Comparison of ENCODE assay signal across 12 cellular contexts in genomic region chr18:37161491-37161890, GRCh38.
DNase-seq lines count a peak whose midpoint lies in the region.
"Had no signal": no experiment of that assay in that cellular context is flagged by ENCODE, and none has a peak within 500 bp of the region (broad histone marks: within the 10 kb centered on the region; RNA-seq: fewer than 3 reads in every experiment).

No MANE protein-coding gene starts in this region.

- no peaks in the 10 kb centered on the region for H3K36me3 ChIP-seq in iPS-20b (ENCODE audit: insufficient read depth, low read depth, low read length)
- H3K36me3 ChIP-seq: BLaER1 treated with 17β-estradiol and CSF1 and Interleukin-3, amounts not matched to agents 10 nM and 100 nM had no signal

- no peak for DNase-seq in activated T-cell treated with anti-CD3 and anti-CD28 coated beads, Interleukin-2, amount 50 U/mL, for 24 hours
- no peak for DNase-seq in activated T-cell treated with anti-CD3 and anti-CD28 coated beads, Interleukin-2, amount 50 U/mL, for 48 hours
- DNase-seq in OCI-M1 (lab: John Stamatoyannopoulos, UW) (peak; percentile 3), OCI-M2 (lab: John Stamatoyannopoulos, UW; ENCODE audit: unreplicated experiment) (no peak), cerebellar nuclear complex (lab: John Stamatoyannopoulos, UW) (no peak), anterior cingulate cortex (lab: John Stamatoyannopoulos, UW) (no peak)
- DNase-seq: ACHN; CD4-positive, CD25-positive, alpha-beta regulatory T cell; DMS53; GF-D8 had no signal

- H3K27me3 Mint-ChIP-seq in activated T-cell treated with anti-CD3 and anti-CD28 coated beads, Interleukin-2, amount 50 U/mL, for 24 hours = no peaks in the 10 kb centered on the region
- H3K27me3 Mint-ChIP-seq: CD4-positive, CD25-positive, alpha-beta regulatory T cell had no signal

- H3K36me3 Mint-ChIP-seq in activated T-cell treated with anti-CD3 and anti-CD28 coated beads, Interleukin-2, amount 50 U/mL, for 24 hours (ENCODE audit: low read depth) = peaks cover 24% of the 10 kb centered on the region

- no peak overlapping the region for H3K4me3 ChIP-seq in iPS-20b (ENCODE audit: low read length)
- H3K4me3 ChIP-seq: BLaER1 treated with 17β-estradiol and CSF1 and Interleukin-3, amounts not matched to agents 10 nM and 100 nM had no signal

- no peaks in the 10 kb centered on the region for H3K4me1 Mint-ChIP-seq in activated T-cell treated with anti-CD3 and anti-CD28 coated beads, Interleukin-2, amount 50 U/mL, for 24 hours (ENCODE audit: low read depth)
- H3K4me1 Mint-ChIP-seq: CD4-positive, CD25-positive, alpha-beta regulatory T cell had no signal

- no peaks in the 10 kb centered on the region for H3K27me3 ChIP-seq in iPS-20b (ENCODE audit: insufficient read depth, low read length)
- H3K27me3 ChIP-seq: BLaER1 treated with 17β-estradiol and CSF1 and Interleukin-3, amounts not matched to agents 10 nM and 100 nM had no signal

- no peaks in the 10 kb centered on the region for H3K9me3 Mint-ChIP-seq in activated T-cell treated with anti-CD3 and anti-CD28 coated beads, Interleukin-2, amount 50 U/mL, for 24 hours
- H3K9me3 Mint-ChIP-seq: CD4-positive, CD25-positive, alpha-beta regulatory T cell had no signal

- peak overlapping the region; percentile 14; the same call in 1 of the 2 replicates for H3K9ac ChIP-seq in iPS-20b (ENCODE audit: low read depth, low read length)
- H3K9ac ChIP-seq: BLaER1 treated with 17β-estradiol and CSF1 and Interleukin-3, amounts not matched to agents 10 nM and 100 nM had no signal

- peak overlapping the region; percentile 55 for H3K27ac ChIP-seq in iPS-20b (ENCODE audit: low read length)
- H3K27ac ChIP-seq: BLaER1 treated with 17β-estradiol and CSF1 and Interleukin-3, amounts not matched to agents 10 nM and 100 nM had no signal

- no peak overlapping the region for H3K4me3 Mint-ChIP-seq in activated T-cell treated with anti-CD3 and anti-CD28 coated beads, Interleukin-2, amount 50 U/mL, for 24 hours
- H3K4me3 Mint-ChIP-seq: CD4-positive, CD25-positive, alpha-beta regulatory T cell had no signal

- no peaks in the 10 kb centered on the region for H3K9me3 ChIP-seq in iPS-20b (ENCODE audit: insufficient read depth, low read depth, low read length)
- H3K9me3 ChIP-seq: BLaER1 treated with 17β-estradiol and CSF1 and Interleukin-3, amounts not matched to agents 10 nM and 100 nM had no signal

- H3K27ac Mint-ChIP-seq in activated T-cell treated with anti-CD3 and anti-CD28 coated beads, Interleukin-2, amount 50 U/mL, for 24 hours = peak overlapping the region; percentile 12

- H3K4me1 ChIP-seq in iPS-20b (ENCODE audit: insufficient read depth, low read length) = peaks cover 41% of the 10 kb centered on the region; the same call in 1 of the 2 replicates
